ENCODE assay signal across 12 cellular contexts in genomic region chr11:102476069-102476468, GRCh38. TPM values are rescaled to one million over a fixed set of nuclear protein-coding genes. Genes with fewer than 3 reads are reported as not detected.
A peak's percentile ranks its signal among the peaks of the same experiment; 100 is the strongest.
DNase-seq lines count a peak whose midpoint lies in the region; ATAC-seq and TF ChIP-seq lines count a peak whose summit lies in the region.
"Had no signal": no experiment of that assay in that cellular context is flagged by ENCODE, and none has a peak within 500 bp of the region (broad histone marks: within the 10 kb centered on the region; RNA-seq: fewer than 3 reads in every experiment).

No MANE protein-coding gene starts in this region.

- H3K79me2 ChIP-seq in HCT116 (ENCODE audit: insufficient read depth, low read length), result no peaks in the 10 kb centered on the region

- H3K9me3 ChIP-seq in CD4-positive, alpha-beta memory T cell (ENCODE audit: control insufficient read depth in 1 of 2, low read length in 2 of 2), result no peaks in the 10 kb centered on the region
- H3K9me3 ChIP-seq in HCT116 (ENCODE audit: control insufficient read depth in 1 of 2, insufficient read depth in 1 of 2, low read depth in 1 of 2, low read length in 2 of 2) (no peaks in the 10 kb centered on the region), right lobe of liver (no peaks in the 10 kb centered on the region)

- 30% methylated on average over 1 of the region's 1 CpG for WGBS in right lobe of liver (ENCODE audit: insufficient coverage, low coverage, low lambda C conversion rate, missing lambda C conversion rate)

- peak overlapping the region; percentile 55 for H2AFZ ChIP-seq in HCT116 (ENCODE audit: low read depth, low read length, poor library complexity, severe bottlenecking)

- H3K9me3 Mint-ChIP-seq in CD4-positive, alpha-beta memory T cell, result no peaks in the 10 kb centered on the region
- no peaks in the 10 kb centered on the region for H3K9me3 Mint-ChIP-seq in activated naive CD8-positive, alpha-beta T cell treated with anti-CD3 and anti-CD28 coated beads for 36 hours
- H3K9me3 Mint-ChIP-seq: stimulated activated memory B cell treated with anti-CD40 and anti-IgM and Interleukin-4, amounts not matched to agents 10 μg/mL and 1 μg/mL and 100 μg/mL, for 72 hours had no signal

- H3K9me2 ChIP-seq in HCT116 (ENCODE audit: insufficient read depth), result no peaks in the 10 kb centered on the region

- H3K27ac ChIP-seq in CD4-positive, alpha-beta memory T cell (ENCODE audit: low read depth, low read length), result no peak overlapping the region
- no peak overlapping the region for H3K27ac ChIP-seq in HCT116 (ENCODE audit: low read depth, low read length)
- H3K27ac ChIP-seq in right lobe of liver, result peak overlapping the region; percentile 78 to 87 (median 81)

- DNase-seq in CD4-positive, alpha-beta memory T cell, result no peak
- DNase-seq in HCT116 (ENCODE audit: low read depth, low spot score) (no peak), right lobe of liver (no peak), ACHN (no peak), NCI-H2107 treated with DMSO at 0.1 percent for 48 hours (lab: John Stamatoyannopoulos, UW; ENCODE audit: unreplicated experiment) (no peak)
- no peak for DNase-seq in activated naive CD8-positive, alpha-beta T cell treated with anti-CD3 and anti-CD28 coated beads for 36 hours
- DNase-seq: cerebellar nuclear complex; hypothalamus; NCI-H1048; stimulated activated CD4-positive, alpha-beta T cell treated with anti-CD3 and anti-CD28 coated beads, Interleukin-12 subunit alpha, Interleukin-12 subunit beta, amount 100 ng/mL, for 4 hours had no signal

- in situ Hi-C loops in ACHN (cut with HindIII; ENCODE audit: low pct_ligation_motif_present, low pct_unique_long_range_greater_than_20kb, low sequenced_read_pairs), result no loop called here

- CTCF ChIA-PET in CD4-positive, alpha-beta memory T cell (lab: Charles Lee; ENCODE audit: partially characterized antibody), result interaction anchor here (1.3 to 6.3 kb wide), 7 partner anchors 11 to 190 kb away, joined by 4 to 35 read pairs (median 5); no protein-coding TSS in a partner anchor
- CTCF ChIA-PET in HCT116 (lab: Charles Lee), result no interaction called here

- H3K4me3 Mint-ChIP-seq in CD4-positive, alpha-beta memory T cell, result peak overlapping the region in 2 of 8 donors; percentile 68 to 72
- peak overlapping the region; percentile 29 for H3K4me3 Mint-ChIP-seq in activated naive CD8-positive, alpha-beta T cell treated with anti-CD3 and anti-CD28 coated beads for 36 hours
- H3K4me3 Mint-ChIP-seq: stimulated activated memory B cell treated with anti-CD40 and anti-IgM and Interleukin-4, amounts not matched to agents 10 μg/mL and 1 μg/mL and 100 μg/mL, for 72 hours had no signal

- TF ChIP-seq POLR2A in HCT116 (IDR thresholded peaks at IDR 0.05; ENCODE audit: borderline replicate concordance, extremely low read depth, insufficient read depth, insufficient read length), result no peak
- TF ChIP-seq POLR2A in right lobe of liver (IDR thresholded peaks at IDR 0.05), result no peak
- no peak for TF ChIP-seq POLR2A in GM18505 (IDR thresholded peaks at IDR 0.05; ENCODE audit: borderline replicate concordance, extremely low read depth, insufficient read depth, insufficient read length)

- no peaks in the 10 kb centered on the region for H3K36me3 ChIP-seq in CD4-positive, alpha-beta memory T cell (ENCODE audit: insufficient read depth, low read length)
- no peaks in the 10 kb centered on the region for H3K36me3 ChIP-seq in HCT116 (ENCODE audit: control insufficient read depth in 1 of 2, insufficient read depth in 2 of 2, low read length in 2 of 2)
- no peaks in the 10 kb centered on the region for H3K36me3 ChIP-seq in right lobe of liver

- H4K20me1 ChIP-seq in HCT116 (ENCODE audit: insufficient read depth), result no peaks in the 10 kb centered on the region

- no peaks in the 10 kb centered on the region for H3K27me3 ChIP-seq in CD4-positive, alpha-beta memory T cell (ENCODE audit: insufficient read depth, low read length)
- H3K27me3 ChIP-seq in HCT116 (ENCODE audit: insufficient read depth, low read length), result no peaks in the 10 kb centered on the region
- no peaks in the 10 kb centered on the region for H3K27me3 ChIP-seq in right lobe of liver

- no peak overlapping the region for H3K9ac ChIP-seq in HCT116 (ENCODE audit: low read length)

- peaks cover 54% of the 10 kb centered on the region for H3K4me1 ChIP-seq in CD4-positive, alpha-beta memory T cell (ENCODE audit: insufficient read depth, low read length)
- peaks cover 7 to 14% of the 10 kb centered on the region in 2 experiments; a peak in 3 of 4 replicates for H3K4me1 ChIP-seq in HCT116 (ENCODE audit: control insufficient read depth in 1 of 2, insufficient read depth in 2 of 2, low read length in 2 of 2)
- peaks cover 0 to 25% (median 9%) of the 10 kb centered on the region in 4 donors for H3K4me1 ChIP-seq in right lobe of liver

- intact Hi-C loops in CD4-positive, alpha-beta memory T cell (cut with micrococcal nuclease), result no loop called here
- intact Hi-C loops in HCT116 (cut with micrococcal nuclease) (no loop called here), right lobe of liver (cut with DNase I) (no loop called here)

- TF ChIP-seq CTCF in HCT116 (IDR thresholded peaks at IDR 0.05 in 2 of 3, conservative IDR thresholded peaks at IDR 0.05 in 1 of 3; ENCODE audit: borderline replicate concordance in 1 of 3, insufficient read depth in 1 of 3, low read depth in 2 of 3, low read length in 2 of 3), result no peak
- TF ChIP-seq CTCF in right lobe of liver (IDR thresholded peaks at IDR 0.05), result no peak

- no peak overlapping the region for H3K4me3 ChIP-seq in CD4-positive, alpha-beta memory T cell (ENCODE audit: low read length in 2 of 2)
- H3K4me3 ChIP-seq in HCT116 (replicated peaks in 1 of 2; ENCODE audit: low read depth in 1 of 2, low read length in 2 of 2) (no peak overlapping the region), right lobe of liver (no peak overlapping the region)

- TF ChIP-seq RAD21 in HCT116 (IDR thresholded peaks at IDR 0.05; ENCODE audit: low read depth), result no peak

- peaks cover 35 to 69% (median 52%) of the 10 kb centered on the region in 4 donors for H3K4me1 Mint-ChIP-seq in CD4-positive, alpha-beta memory T cell
- H3K4me1 Mint-ChIP-seq in activated naive CD8-positive, alpha-beta T cell treated with anti-CD3 and anti-CD28 coated beads for 36 hours, result peaks cover 68% of the 10 kb centered on the region

- H3K27ac Mint-ChIP-seq in CD4-positive, alpha-beta memory T cell, result peak overlapping the region in 5 of 7 donors; percentile 33 to 96 (median 91)
- H3K27ac Mint-ChIP-seq in activated naive CD8-positive, alpha-beta T cell treated with anti-CD3 and anti-CD28 coated beads for 36 hours, result peak overlapping the region; percentile 83

- H3K4me2 ChIP-seq in HCT116 (ENCODE audit: low read length), result peak overlapping the region; percentile 59; the same call in 1 of the 2 replicates

- POLR2A ChIA-PET in CD4-positive, alpha-beta memory T cell (lab: Charles Lee; ENCODE audit: partially characterized antibody), result interaction anchor here (1.0 to 6.1 kb wide), 9 partner anchors 9 to 207 kb away, joined by 3 to 44 read pairs (median 3); partner anchors contain the start of genes BIRC2 and TMEM123
- POLR2A ChIA-PET in HCT116 (lab: Charles Lee), result interaction anchor here (0.5 kb wide), 1 partner anchor 22 kb away, joined by 5 read pairs; no protein-coding TSS in a partner anchor

- no TSS peak for BruUV-seq in HCT116 (replicated peaks; lab: Mats Ljungman, UMichigan)

- RAD21 ChIA-PET in HCT116 (lab: Charles Lee; ENCODE audit: low non-redundant PET in 1 of 2, low total read pairs in 2 of 2, uncharacterized antibody in 2 of 2, unreplicated experiment in 2 of 2), result no interaction called here

- ATAC-seq in HCT116 (no peak), right lobe of liver (peak; percentile 57 to 75 (median 65)), GM18505 (IDR thresholded peaks at IDR 0.05; ENCODE audit: unreplicated experiment) (no peak)
- ATAC-seq: stimulated activated memory B cell treated with anti-CD40 and anti-IgM and Interleukin-4, amounts not matched to agents 10 μg/mL and 1 μg/mL and 100 μg/mL, for 72 hours had no signal

- H3K27me3 Mint-ChIP-seq in CD4-positive, alpha-beta memory T cell, result no peaks in the 10 kb centered on the region
- no peaks in the 10 kb centered on the region for H3K27me3 Mint-ChIP-seq in activated naive CD8-positive, alpha-beta T cell treated with anti-CD3 and anti-CD28 coated beads for 36 hours

- H3K36me3 Mint-ChIP-seq in CD4-positive, alpha-beta memory T cell, result no peaks in the 10 kb centered on the region
- H3K36me3 Mint-ChIP-seq in activated naive CD8-positive, alpha-beta T cell treated with anti-CD3 and anti-CD28 coated beads for 36 hours, result peaks cover 5% of the 10 kb centered on the region
- H3K36me3 Mint-ChIP-seq: stimulated activated memory B cell treated with anti-CD40 and anti-IgM and Interleukin-4, amounts not matched to agents 10 μg/mL and 1 μg/mL and 100 μg/mL, for 72 hours had no signal

TF ChIP-seq in HCT116, 20 proteins besides CTCF, POLR2A, EP300 and RAD21 (continues in another document):
- TF ChIP-seq CBX3 (IDR thresholded peaks at IDR 0.05; ENCODE audit: low read depth), result no peak
- TF ChIP-seq, protein P1, sequence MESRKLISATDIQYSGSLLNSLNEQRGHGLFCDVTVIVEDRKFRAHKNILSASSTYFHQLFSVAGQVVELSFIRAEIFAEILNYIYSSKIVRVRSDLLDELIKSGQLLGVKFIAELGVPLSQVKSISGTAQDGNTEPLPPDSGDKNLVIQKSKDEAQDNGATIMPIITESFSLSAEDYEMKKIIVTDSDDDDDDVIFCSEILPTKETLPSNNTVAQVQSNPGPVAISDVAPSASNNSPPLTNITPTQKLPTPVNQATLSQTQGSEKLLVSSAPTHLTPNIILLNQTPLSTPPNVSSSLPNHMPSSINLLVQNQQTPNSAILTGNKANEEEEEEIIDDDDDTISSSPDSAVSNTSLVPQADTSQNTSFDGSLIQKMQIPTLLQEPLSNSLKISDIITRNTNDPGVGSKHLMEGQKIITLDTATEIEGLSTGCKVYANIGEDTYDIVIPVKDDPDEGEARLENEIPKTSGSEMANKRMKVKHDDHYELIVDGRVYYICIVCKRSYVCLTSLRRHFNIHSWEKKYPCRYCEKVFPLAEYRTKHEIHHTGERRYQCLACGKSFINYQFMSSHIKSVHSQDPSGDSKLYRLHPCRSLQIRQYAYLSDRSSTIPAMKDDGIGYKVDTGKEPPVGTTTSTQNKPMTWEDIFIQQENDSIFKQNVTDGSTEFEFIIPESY (IDR thresholded peaks at IDR 0.05; ENCODE audit: extremely low read depth, insufficient replicate concordance, low read length), result no peak
- TF ChIP-seq SIN3A (IDR thresholded peaks at IDR 0.05; ENCODE audit: low read depth), result no peak

RNA-seq across cellular contexts. Expression of gene TMEM123, which starts 23.5 kb away (rescaled TPM):
- 100 to 1,000 TPM; 383 to 397 TPM for total RNA-seq in CD4-positive, alpha-beta memory T cell
- polyA plus RNA-seq in CD4-positive, alpha-beta memory T cell, result 100 to 1,000 TPM; 752 to 839 TPM
- 217 TPM for total RNA-seq in HCT116 (2021; ENCODE audit: unreplicated experiment)
- polyA plus RNA-seq in HCT116 (2012), result 189 and 220 TPM in 2 replicates
- 100 to 1,000 TPM; 299 to 310 TPM for total RNA-seq in activated naive CD8-positive, alpha-beta T cell treated with anti-CD3 and anti-CD28 coated beads for 36 hours
- 100 to 1,000 TPM; 173 to 557 (median 229) TPM for total RNA-seq in right lobe of liver

RNA-seq across cellular contexts. Expression of gene MMP7, which starts 54.5 kb away (rescaled TPM):
- total RNA-seq in CD4-positive, alpha-beta memory T cell, result not detected
- not detected for polyA plus RNA-seq in CD4-positive, alpha-beta memory T cell
- total RNA-seq in HCT116 (2021; ENCODE audit: unreplicated experiment), result 0.61 TPM
- 0.39 and 1.0 TPM in 2 replicates for polyA plus RNA-seq in HCT116 (2012)
- not detected for total RNA-seq in activated naive CD8-positive, alpha-beta T cell treated with anti-CD3 and anti-CD28 coated beads for 36 hours
- total RNA-seq in right lobe of liver, result 1 to 10 TPM in 3 of 6 experiments, under 1 TPM in 3; 0.37 to 2.9 (median 1.1) TPM

Comparison
In these comparisons a context has a peak if more than half of its experiments do, and no peak if none do; other contexts are left out.
1. H3K27ac ChIP-seq: peak in right lobe of liver (3 of 3); none in CD4-positive, alpha-beta memory T cell (single experiment) and HCT116 (single experiment).
2. ATAC-seq: peak in right lobe of liver (4 of 4); none in HCT116 (single experiment) and GM18505 (single experiment).